26 cellular contexts compared by ENCODE assay signal in the genomic region with DNA sequence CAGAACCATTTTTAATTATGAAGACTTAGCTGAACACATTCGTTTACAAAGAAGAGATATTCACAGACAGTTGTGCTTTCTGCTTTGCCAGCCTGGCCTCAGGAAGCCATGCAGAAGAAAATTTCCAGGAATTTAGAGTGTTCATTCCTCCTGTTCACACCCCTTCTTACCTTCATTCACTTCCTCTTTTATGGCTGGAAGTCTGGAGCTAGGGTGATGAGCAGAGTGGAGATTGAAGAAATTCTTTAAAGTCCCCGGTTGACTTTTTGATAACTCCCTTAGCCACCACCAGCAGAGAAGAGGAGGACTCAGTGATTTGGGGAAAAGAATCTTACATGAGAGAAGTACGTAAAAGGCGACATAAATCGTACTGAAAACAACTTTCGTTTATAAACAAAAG.
"Had no signal": no experiment of that assay in that cellular context is flagged by ENCODE, and none has a peak within 500 bp of the region (broad histone marks: within the 10 kb centered on the region; RNA-seq: fewer than 3 reads in every experiment).

No MANE protein-coding gene starts in this region.

- H2AFZ ChIP-seq: parathyroid adenoma had no signal

- H3K79me2 ChIP-seq: parathyroid adenoma had no signal

- FAIRE-seq: small intestine had no signal

- H3K4me3 ChIP-seq: ovary, psoas muscle, right lobe of liver, sigmoid colon, stomach, thoracic aorta, thyroid gland, tibial nerve, upper lobe of right lung, uterus had no signal

- H3K9me3 ChIP-seq: neutrophil, ovary, psoas muscle, right lobe of liver, sigmoid colon, stomach, thoracic aorta, thyroid gland, tibial nerve, upper lobe of right lung, uterus had no signal

- DNase-seq: naive thymus-derived CD8-positive, alpha-beta T cell; nephron progenitor cell; nucleus accumbens; ovary; posterior cingulate gyrus; psoas muscle; right cardiac atrium; right lobe of liver; sigmoid colon; small intestine; stimulated activated CD4-positive, alpha-beta T cell treated with anti-CD3 and anti-CD28 coated beads, Interleukin-15, amount 100 ng/mL, for 24 hours; stimulated activated CD4-positive, alpha-beta T cell treated with anti-CD3 and anti-CD28 coated beads, Interleukin-2, amount 100 ng/mL, for 24 hours; stimulated activated CD4-positive, alpha-beta T cell treated with anti-CD3 and anti-CD28 coated beads, Interleukin-2, amount 100 ng/mL, for 48 hours; stimulated activated CD4-positive, alpha-beta T cell treated with anti-CD3 and anti-CD28 coated beads, Interleukin-4, amount 100 ng/mL, for 24 hours; stimulated activated naive B cell treated with anti-CD40 and anti-IgM and Interleukin-4, amounts not matched to agents 10 μg/mL and 1 μg/mL and 100 μg/mL, for 72 hours; stimulated activated naive CD4-positive, alpha-beta T cell treated with Interleukin-2 at 50 U/mL for 16 hours; stomach; thyroid gland; upper lobe of right lung; uterus had no signal

- H3K4me1 ChIP-seq: parathyroid adenoma, psoas muscle, right lobe of liver, stomach, thyroid gland, tibial nerve, upper lobe of right lung, uterus had no signal

- ATAC-seq: naive thymus-derived CD8-positive, alpha-beta T cell; natural killer cell treated with Interleukin-12 subunit alpha and Interleukin-12 subunit beta and Interleukin-15 and Interleukin-18, amount 100 ng/mL, for 72 hours; psoas muscle; right lobe of liver; stimulated activated effector memory CD8-positive, alpha-beta T cell treated with anti-CD3 and anti-CD28 coated beads, Interleukin-12 subunit alpha, Interleukin-12 subunit beta, amount 100 ng/mL, for 72 hours; stimulated activated naive B cell treated with anti-CD40 and anti-IgM and Interleukin-4, amounts not matched to agents 10 μg/mL and 1 μg/mL and 100 μg/mL, for 72 hours had no signal

- H3K9ac ChIP-seq: parathyroid adenoma had no signal

- H3K36me3 ChIP-seq: neutrophil, ovary, right lobe of liver, sigmoid colon, stomach, thoracic aorta, thyroid gland, tibial nerve, upper lobe of right lung, uterus had no signal

- H3K27me3 ChIP-seq: neutrophil, ovary, right lobe of liver, sigmoid colon, stomach, thyroid gland, tibial nerve, upper lobe of right lung, uterus had no signal

- H3K27ac ChIP-seq: neutrophil, parathyroid adenoma, psoas muscle, right lobe of liver, stomach, thoracic aorta, thyroid gland, tibial nerve, upper lobe of right lung, uterus had no signal
